Comparison of ENCODE assay signal across 8 cellular contexts in the genomic region with DNA sequence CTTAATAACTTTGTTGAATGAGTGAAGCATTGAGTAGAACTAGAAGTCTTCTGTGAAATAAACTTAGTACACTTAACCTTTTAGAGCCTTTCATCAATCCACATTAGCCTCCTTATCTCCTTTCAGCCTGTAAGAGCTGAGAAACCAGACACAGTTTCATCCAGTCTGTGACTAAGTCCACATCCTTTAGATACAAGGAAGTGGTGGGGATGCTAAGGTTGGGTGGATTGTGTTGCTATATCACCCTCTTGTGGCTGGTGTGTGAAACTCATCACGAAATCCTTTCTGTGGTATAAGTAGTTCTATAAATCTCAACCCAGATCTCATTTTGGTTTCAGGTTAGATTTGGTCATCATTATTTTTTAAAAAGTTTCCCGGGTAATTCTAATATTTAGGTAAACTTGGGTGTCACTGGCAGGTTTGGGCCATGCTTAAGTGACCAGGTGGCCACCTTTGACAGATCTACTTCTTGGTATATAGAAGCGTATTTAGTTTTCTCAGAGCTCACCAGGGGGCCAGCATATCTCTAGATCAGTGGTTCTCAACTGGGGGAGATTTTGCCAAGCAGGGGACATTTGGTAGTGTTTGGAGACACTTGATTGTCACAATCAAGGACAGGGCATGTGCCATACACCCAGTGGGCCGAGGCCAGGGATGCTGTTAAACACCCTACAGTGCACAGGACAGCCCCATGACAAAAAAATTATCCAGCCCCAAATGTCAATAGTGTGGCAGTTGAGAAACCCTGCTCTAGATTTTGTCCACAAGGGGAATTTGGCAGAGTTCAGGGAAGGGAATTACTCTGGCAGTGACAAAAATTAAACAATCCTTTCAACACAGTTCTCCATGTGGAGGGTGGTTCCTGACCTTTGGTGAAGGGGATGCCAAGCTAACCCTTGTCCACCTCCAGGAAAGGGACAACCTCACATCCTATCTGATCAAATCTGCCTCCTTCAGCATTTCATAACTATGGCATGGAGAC. TPM values are rescaled to one million over a fixed set of nuclear protein-coding genes. Genes with fewer than 3 reads are reported as not detected.
A peak's percentile ranks its signal among the peaks of the same experiment; 100 is the strongest.
DNase-seq lines count a peak whose midpoint lies in the region; ATAC-seq and TF ChIP-seq lines count a peak whose summit lies in the region.

No MANE protein-coding gene starts in this region.

- H3K79me2 ChIP-seq in PC-9 (ENCODE audit: low read depth) = no peaks in the 10 kb centered on the region

- DNase-seq in NCI-H146 (lab: John Stamatoyannopoulos, UW) (peak; percentile 38), NCI-H146 treated with DMSO at 0.1 percent for 48 hours (lab: John Stamatoyannopoulos, UW; ENCODE audit: unreplicated experiment) (no peak), KG1 (lab: John Stamatoyannopoulos, UW) (peak; percentile 32), PC-9 (peak; percentile 31 to 68), glomerular visceral epithelial cell (ENCODE audit: extremely low spot score) (peak; percentile 77), progenitor cell of endocrine pancreas (ENCODE audit: low spot score, unreplicated experiment) (peak; percentile 26)
- peak; percentile 52 for DNase-seq in activated naive CD4-positive, alpha-beta T cell treated with anti-CD3 and anti-CD28 coated beads, Interleukin-2, amount 50 U/mL, for 16 hours

- no peaks in the 10 kb centered on the region for H3K9me2 ChIP-seq in PC-9 (ENCODE audit: insufficient read depth)

- peak overlapping the region; percentile 19 for H3K27ac Mint-ChIP-seq in progenitor cell of endocrine pancreas

- BruUV-seq in PC-9 (replicated peaks; lab: Mats Ljungman, UMichigan) = no TSS peak

- H3K36me3 ChIP-seq in PC-9 (ENCODE audit: low read depth) = no peaks in the 10 kb centered on the region

- no peak overlapping the region for H3K4me3 ChIP-seq in PC-9

- H2AFZ ChIP-seq in PC-9 = no peak overlapping the region

- POLR2A ChIA-PET in PC-9 (lab: Charles Lee; ENCODE audit: unreplicated experiment) = no interaction called here

- no peaks in the 10 kb centered on the region for H4K20me1 ChIP-seq in PC-9 (ENCODE audit: insufficient read depth)

- no peak overlapping the region for H3K4me2 ChIP-seq in PC-9

- peak; percentile 47 for ATAC-seq in GM21786 (IDR thresholded peaks at IDR 0.05; ENCODE audit: unreplicated experiment)

- no peak overlapping the region for H3K4me3 Mint-ChIP-seq in progenitor cell of endocrine pancreas (ENCODE audit: low read depth)

- TF ChIP-seq CTCF in PC-9 (conservative IDR thresholded peaks at IDR 0.05) (peak; percentile 84), progenitor cell of endocrine pancreas (IDR thresholded peaks at IDR 0.05; ENCODE audit: unreplicated experiment) (peak; percentile 82)

- H3K36me3 Mint-ChIP-seq in progenitor cell of endocrine pancreas (ENCODE audit: insufficient read depth) = no peaks in the 10 kb centered on the region

- no peaks in the 10 kb centered on the region for H3K9me3 ChIP-seq in PC-9 (ENCODE audit: insufficient read depth, low read depth)

- H3K4me1 ChIP-seq in PC-9 (replicated peaks; ENCODE audit: insufficient read depth) = no peaks in the 10 kb centered on the region

- no peak overlapping the region for H3K27ac ChIP-seq in PC-9

- H3F3A ChIP-seq in PC-9 (ENCODE audit: insufficient read depth, low read depth) = no peaks in the 10 kb centered on the region

- H3K27me3 Mint-ChIP-seq in progenitor cell of endocrine pancreas = peaks cover 4% of the 10 kb centered on the region

- H3K4me1 Mint-ChIP-seq in progenitor cell of endocrine pancreas (ENCODE audit: low read depth) = peaks cover 5% of the 10 kb centered on the region

- intact Hi-C loops in PC-9 (cut with micrococcal nuclease; ENCODE audit: unreplicated experiment) = loop anchor here (1.0 to 10.0 kb wide), 2 partner anchors 179 to 523 kb away; partner anchors contain the start of gene KCNJ9

- H3K9me3 Mint-ChIP-seq in progenitor cell of endocrine pancreas (ENCODE audit: low read depth) = peaks cover 10% of the 10 kb centered on the region

- CTCF ChIA-PET in PC-9 (lab: Charles Lee) = interaction anchor here (1.0 kb wide), 1 partner anchor 179 kb away, joined by 3 read pairs; no protein-coding TSS in a partner anchor

- peaks cover 28% of the 10 kb centered on the region; the same call in 1 of the 2 replicates for H3K27me3 ChIP-seq in PC-9 (ENCODE audit: insufficient read depth, low read depth)

RNA-seq across cellular contexts. Expression of gene CD84, which starts 28.0 kb away (rescaled TPM):
- total RNA-seq in PC-9 (2021) (not detected in 2 replicates), progenitor cell of endocrine pancreas (not detected in 2 replicates)

RNA-seq across cellular contexts. Expression of gene SLAMF1, which starts 39.5 kb away (rescaled TPM):
- not detected in 2 replicates for total RNA-seq in PC-9 (2021)
- total RNA-seq in progenitor cell of endocrine pancreas = not detected in 2 replicates
